Comparison of ENCODE assay signal across 8 cellular contexts in the genomic region with DNA sequence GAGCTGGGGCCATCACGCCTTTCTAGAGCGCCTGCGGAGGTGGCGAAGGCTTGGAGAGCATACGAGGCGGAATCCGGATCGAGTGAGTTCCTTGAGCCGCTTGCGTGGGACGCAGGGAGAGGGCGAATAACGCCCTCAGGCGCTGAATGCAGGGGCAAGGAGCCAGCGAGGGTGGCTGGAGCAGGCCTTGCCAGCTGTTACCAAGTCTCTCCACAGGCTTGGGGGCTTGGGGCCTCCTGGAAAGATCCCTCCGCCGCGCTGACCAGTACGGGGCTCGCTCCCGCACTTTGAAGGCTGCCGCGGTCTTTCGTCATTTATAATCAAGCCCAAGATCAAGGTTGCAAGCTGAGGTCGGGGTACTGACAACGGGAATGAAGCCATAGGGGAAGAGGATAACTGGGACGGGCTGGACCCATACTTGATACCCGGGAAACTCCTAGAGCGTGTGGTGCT. TPM values are rescaled to one million over a fixed set of nuclear protein-coding genes. Genes with fewer than 3 reads are reported as not detected.
DNase-seq lines count a peak whose midpoint lies in the region; ATAC-seq and TF ChIP-seq lines count a peak whose summit lies in the region.

No MANE protein-coding gene starts in this region.

- H3K27me3 Mint-ChIP-seq in activated T-helper 17 cell treated with anti-CD3 and anti-CD28 coated beads, Interleukin-2, amount 50 U/mL, for 72 hours = peaks cover 56% of the 10 kb centered on the region
- H3K27me3 Mint-ChIP-seq in activated CD8-positive, alpha-beta T cell treated with anti-CD3 and anti-CD28 coated beads for 36 hours = peaks cover 77% of the 10 kb centered on the region

- peak; percentile 1; the same call in 1 of the 3 replicates for ATAC-seq in RWPE2 (ENCODE audit: low read depth)
- ATAC-seq in activated T-helper 17 cell treated with anti-CD3 and anti-CD28 coated beads, Interleukin-2, amount 50 U/mL, for 72 hours (replicated peaks) = no peak
- no peak for ATAC-seq in activated CD8-positive, alpha-beta T cell treated with anti-CD3 and anti-CD28 coated beads for 36 hours

- H3K27me3 ChIP-seq in RWPE2 (ENCODE audit: insufficient read depth, poor library complexity, severe bottlenecking) (no peaks in the 10 kb centered on the region), neuronal stem cell (ENCODE audit: control insufficient read depth in 3 of 3, insufficient read depth in 3 of 3, low read depth in 1 of 3, low read length in 3 of 3) (peaks cover 2 to 68% (median 35%) of the 10 kb centered on the region in 3 experiments)

- no peak overlapping the region for H3K4ac ChIP-seq in neuronal stem cell (ENCODE audit: low read length)

- H3K4me1 ChIP-seq in RWPE2 (ENCODE audit: insufficient read depth, poor library complexity, severe bottlenecking) = peaks cover 27% of the 10 kb centered on the region
- peaks cover 0 to 14% of the 10 kb centered on the region in 2 donors for H3K4me1 ChIP-seq in neuronal stem cell (ENCODE audit: control insufficient read depth in 2 of 2, insufficient read depth in 1 of 2, low read depth in 1 of 2, low read length in 2 of 2)

- peak overlapping the region; percentile 96 for H2AFZ ChIP-seq in neuronal stem cell (ENCODE audit: low read length)

- no peaks in the 10 kb centered on the region for H3K9me3 Mint-ChIP-seq in activated T-helper 17 cell treated with anti-CD3 and anti-CD28 coated beads, Interleukin-2, amount 50 U/mL, for 72 hours
- H3K9me3 Mint-ChIP-seq in activated CD8-positive, alpha-beta T cell treated with anti-CD3 and anti-CD28 coated beads for 36 hours = no peaks in the 10 kb centered on the region

- H2BK15ac ChIP-seq in neuronal stem cell (ENCODE audit: low read length) = no peak overlapping the region

- no peak overlapping the region for H3K27ac Mint-ChIP-seq in activated T-helper 17 cell treated with anti-CD3 and anti-CD28 coated beads, Interleukin-2, amount 50 U/mL, for 72 hours
- H3K27ac Mint-ChIP-seq in activated CD8-positive, alpha-beta T cell treated with anti-CD3 and anti-CD28 coated beads for 36 hours = no peak overlapping the region

- no peak overlapping the region for H2AK5ac ChIP-seq in neuronal stem cell (ENCODE audit: low read depth, low read length)

- TF ChIP-seq CTCF in RWPE2 (IDR thresholded peaks at IDR 0.05; ENCODE audit: poor library complexity, severe bottlenecking) = no peak
- TF ChIP-seq CTCF in foreskin fibroblast (IDR thresholded peaks at IDR 0.05; ENCODE audit: low read depth, low read length) = no peak
- no peak for TF ChIP-seq CTCF in activated CD8-positive, alpha-beta T cell treated with anti-CD3 and anti-CD28 coated beads for 36 hours (IDR thresholded peaks at IDR 0.05)

- H3K9me3 ChIP-seq in RWPE2 (ENCODE audit: severe bottlenecking) (no peaks in the 10 kb centered on the region), neuronal stem cell (replicated peaks in 1 of 2; ENCODE audit: control insufficient read depth in 2 of 2, insufficient read depth in 1 of 2, low read depth in 1 of 2, low read length in 2 of 2) (no peaks in the 10 kb centered on the region)

- H4K91ac ChIP-seq in neuronal stem cell (ENCODE audit: low read depth, low read length, poor library complexity) = no peak overlapping the region

- H3K79me1 ChIP-seq in neuronal stem cell (ENCODE audit: low read depth, low read length) = no peaks in the 10 kb centered on the region

- no peak overlapping the region for H3K4me3 Mint-ChIP-seq in activated T-helper 17 cell treated with anti-CD3 and anti-CD28 coated beads, Interleukin-2, amount 50 U/mL, for 72 hours
- no peak overlapping the region for H3K4me3 Mint-ChIP-seq in activated CD8-positive, alpha-beta T cell treated with anti-CD3 and anti-CD28 coated beads for 36 hours

- H3K4me1 Mint-ChIP-seq in activated T-helper 17 cell treated with anti-CD3 and anti-CD28 coated beads, Interleukin-2, amount 50 U/mL, for 72 hours = peaks cover 4% of the 10 kb centered on the region
- H3K4me1 Mint-ChIP-seq in activated CD8-positive, alpha-beta T cell treated with anti-CD3 and anti-CD28 coated beads for 36 hours (ENCODE audit: low read depth) = peaks cover 15% of the 10 kb centered on the region

- H2BK5ac ChIP-seq in neuronal stem cell (ENCODE audit: low read length) = peak overlapping the region; percentile 13

- H3K18ac ChIP-seq in neuronal stem cell (ENCODE audit: low read length) = peak overlapping the region; percentile 76

- DNase-seq in D341Med (ENCODE audit: low spot score) = peak; percentile 59
- DNase-seq in RWPE2 (ENCODE audit: low spot score) = peak; percentile 77
- peak; percentile 75 to 88 for DNase-seq in foreskin fibroblast
- DNase-seq in neuronal stem cell (ENCODE audit: low spot score) = peak; percentile 42
- DNase-seq in SKM-1 treated with dmso at 0.1 percent for 144 hours (lab: John Stamatoyannopoulos, UW; ENCODE audit: unreplicated experiment) = no peak
- DNase-seq in activated CD8-positive, alpha-beta T cell treated with anti-CD3 and anti-CD28 coated beads for 36 hours = no peak
- no peak for DNase-seq in NCI-H2081 treated with DMSO at 0.1 percent for 48 hours (lab: John Stamatoyannopoulos, UW)

- H3K36me3 Mint-ChIP-seq in activated T-helper 17 cell treated with anti-CD3 and anti-CD28 coated beads, Interleukin-2, amount 50 U/mL, for 72 hours (ENCODE audit: low read depth) = no peaks in the 10 kb centered on the region
- no peaks in the 10 kb centered on the region for H3K36me3 Mint-ChIP-seq in activated CD8-positive, alpha-beta T cell treated with anti-CD3 and anti-CD28 coated beads for 36 hours (ENCODE audit: low read depth)

- no peak overlapping the region for H3K14ac ChIP-seq in neuronal stem cell (ENCODE audit: low read length)

- no peak overlapping the region for H2BK120ac ChIP-seq in neuronal stem cell (ENCODE audit: low read depth, low read length)

- intact Hi-C loops in activated CD8-positive, alpha-beta T cell treated with anti-CD3 and anti-CD28 coated beads for 36 hours (cut with micrococcal nuclease) = no loop called here

- H3K4me2 ChIP-seq in neuronal stem cell (ENCODE audit: insufficient read depth, low read length, poor library complexity, severe bottlenecking) = peak overlapping the region; percentile 93

- CTCF ChIA-PET in activated CD8-positive, alpha-beta T cell treated with anti-CD3 and anti-CD28 coated beads for 36 hours (lab: Charles Lee) = no interaction called here

- H3K23ac ChIP-seq in neuronal stem cell (ENCODE audit: low read depth, low read length, poor library complexity) = no peak overlapping the region

- H3K9ac ChIP-seq in neuronal stem cell (ENCODE audit: low read depth, low read length, poor library complexity) = no peak overlapping the region

- H3K36me3 ChIP-seq in RWPE2 (ENCODE audit: low read depth) = no peaks in the 10 kb centered on the region
- H3K36me3 ChIP-seq in neuronal stem cell (replicated peaks in 1 of 2; ENCODE audit: control insufficient read depth in 2 of 2, insufficient read depth in 2 of 2, low read length in 2 of 2) = no peaks in the 10 kb centered on the region

- no CpG with 5 or more reads among the region's 29 CpGs for WGBS in neuronal stem cell (ENCODE audit: extremely low coverage in 2 of 2, insufficient read length in 2 of 2, insufficient replicate concordance in 1 of 2), 2 donors

- POLR2A ChIA-PET in activated CD8-positive, alpha-beta T cell treated with anti-CD3 and anti-CD28 coated beads for 36 hours (lab: Charles Lee) = no interaction called here

- H2BK12ac ChIP-seq in neuronal stem cell (ENCODE audit: low read length) = no peak overlapping the region

- H3K4me3 ChIP-seq in RWPE2 (ENCODE audit: severe bottlenecking) (peak overlapping the region; percentile 58), foreskin fibroblast (ENCODE audit: low read depth in 1 of 2, low read length in 2 of 2) (peak overlapping the region; percentile 78 to 93), neuronal stem cell (ENCODE audit: low read length in 2 of 2) (peak overlapping the region; percentile 56 to 80)

- H3K27ac ChIP-seq in RWPE2 (ENCODE audit: poor library complexity, severe bottlenecking) = peak overlapping the region; percentile 85
- no peak overlapping the region for H3K27ac ChIP-seq in neuronal stem cell (replicated peaks; ENCODE audit: low read length)

- no peak overlapping the region for H4K8ac ChIP-seq in neuronal stem cell (ENCODE audit: low read depth, low read length)

RNA-seq across cellular contexts. Expression of a gene that starts 1.2 kb away (rescaled TPM):
- 5.2 TPM for polyA plus RNA-seq in neuronal stem cell (2013, experiment 1 of 2)
- 5.2 TPM for polyA plus RNA-seq in neuronal stem cell (2013, experiment 2 of 2)
- total RNA-seq in activated T-helper 17 cell treated with anti-CD3 and anti-CD28 coated beads, Interleukin-2, amount 50 U/mL, for 72 hours = not detected
- total RNA-seq in activated CD8-positive, alpha-beta T cell treated with anti-CD3 and anti-CD28 coated beads for 36 hours = not detected

Comparison
In these comparisons a context has a peak if more than half of its experiments do, and no peak if none do; other contexts are left out.
1. DNase-seq: peak in D341Med (single experiment), RWPE2 (single experiment), foreskin fibroblast (2 of 2) and neuronal stem cell (single experiment); none in SKM-1 treated with dmso at 0.1 percent for 144 hours (single experiment), activated CD8-positive, alpha-beta T cell treated with anti-CD3 and anti-CD28 coated beads for 36 hours (single experiment) and NCI-H2081 treated with DMSO at 0.1 percent for 48 hours (single experiment).
2. Peak in every context shown above with its lines, with median percentiles within 50 percentile points of each other: H3K4me3 ChIP-seq.